24 cellular contexts compared by ENCODE assay signal in the genomic region with DNA sequence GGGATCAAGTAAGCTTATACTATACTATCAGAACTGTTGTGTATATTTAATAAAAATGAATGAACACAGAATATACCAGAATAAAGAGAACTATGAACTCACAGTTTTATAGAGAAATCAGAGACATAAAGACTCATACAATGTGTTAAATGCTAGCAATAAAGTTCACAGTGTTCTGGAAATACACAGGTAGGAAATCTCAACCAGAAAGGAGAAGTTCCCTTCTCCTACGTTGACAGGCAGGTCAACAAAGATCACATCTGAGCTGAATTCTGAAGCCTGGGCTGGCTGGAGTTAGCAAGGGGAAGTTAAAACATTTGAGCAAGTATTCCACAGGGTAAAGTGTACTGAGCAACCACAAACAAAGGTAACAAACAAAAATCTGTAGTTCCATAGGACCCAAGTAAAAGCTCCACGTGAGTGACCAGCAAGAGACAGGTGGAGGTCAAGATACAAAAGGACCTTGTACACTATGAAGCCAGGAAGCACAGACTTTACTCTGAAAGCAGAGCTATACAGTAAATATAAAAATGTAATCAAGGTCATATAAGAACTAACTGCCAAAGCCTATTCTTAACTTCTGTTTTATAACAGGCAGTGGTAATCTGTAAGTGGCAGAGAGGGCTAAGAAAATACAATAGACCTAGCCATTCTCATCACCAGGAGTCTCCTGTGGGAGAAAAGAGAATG. TPM values are rescaled to one million over a fixed set of nuclear protein-coding genes. Genes with fewer than 3 reads are reported as not detected.
DNase-seq lines count a peak whose midpoint lies in the region; ATAC-seq and TF ChIP-seq lines count a peak whose summit lies in the region.
"Had no signal": no experiment of that assay in that cellular context is flagged by ENCODE, and none has a peak within 500 bp of the region (broad histone marks: within the 10 kb centered on the region; RNA-seq: fewer than 3 reads in every experiment).

No MANE protein-coding gene starts in this region.

- no peaks in the 10 kb centered on the region for H3K27me3 Mint-ChIP-seq in activated CD8-positive, alpha-beta T cell treated with anti-CD3 and anti-CD28 coated beads for 36 hours
- H3K27me3 Mint-ChIP-seq in activated CD8-positive, alpha-beta T cell treated with anti-CD3 and anti-CD28 coated beads, Interleukin-2, amount 10 ng/mL, durations not matched to agents 7 days and 5 days (ENCODE audit: low read depth): no peaks in the 10 kb centered on the region
- H3K27me3 Mint-ChIP-seq in IgD-negative memory B cell: no peaks in the 10 kb centered on the region

- peaks cover 36% of the 10 kb centered on the region for H3K4me1 Mint-ChIP-seq in activated CD8-positive, alpha-beta T cell treated with anti-CD3 and anti-CD28 coated beads for 36 hours (ENCODE audit: low read depth)
- peaks cover 17% of the 10 kb centered on the region for H3K4me1 Mint-ChIP-seq in activated CD8-positive, alpha-beta T cell treated with anti-CD3 and anti-CD28 coated beads, Interleukin-2, amount 10 ng/mL, durations not matched to agents 7 days and 5 days (ENCODE audit: low read depth)
- peaks cover 7 to 23% (median 21%) of the 10 kb centered on the region in 3 donors for H3K4me1 Mint-ChIP-seq in IgD-negative memory B cell
- H3K4me1 Mint-ChIP-seq: H9 had no signal

- H3K27ac Mint-ChIP-seq in activated CD8-positive, alpha-beta T cell treated with anti-CD3 and anti-CD28 coated beads for 36 hours: peak overlapping the region; percentile 52
- H3K27ac Mint-ChIP-seq in activated CD8-positive, alpha-beta T cell treated with anti-CD3 and anti-CD28 coated beads, Interleukin-2, amount 10 ng/mL, durations not matched to agents 7 days and 5 days: no peak overlapping the region
- peak overlapping the region in 2 of 3 donors; percentile 25 to 71 for H3K27ac Mint-ChIP-seq in IgD-negative memory B cell

- no peak for ATAC-seq in activated CD8-positive, alpha-beta T cell treated with anti-CD3 and anti-CD28 coated beads for 36 hours
- ATAC-seq in activated CD8-positive, alpha-beta T cell treated with anti-CD3 and anti-CD28 coated beads, Interleukin-2, amount 10 ng/mL, durations not matched to agents 7 days and 5 days: no peak
- peak; percentile 75 for ATAC-seq in left colon
- ATAC-seq in GM18498 (IDR thresholded peaks at IDR 0.05; ENCODE audit: unreplicated experiment): no peak
- ATAC-seq in HG03280 (IDR thresholded peaks at IDR 0.05; ENCODE audit: unreplicated experiment): no peak
- ATAC-seq: K562, right lobe of liver had no signal

- peaks cover 66% of the 10 kb centered on the region for H3K36me3 Mint-ChIP-seq in activated CD8-positive, alpha-beta T cell treated with anti-CD3 and anti-CD28 coated beads for 36 hours (ENCODE audit: low read depth)
- peaks cover 68% of the 10 kb centered on the region for H3K36me3 Mint-ChIP-seq in activated CD8-positive, alpha-beta T cell treated with anti-CD3 and anti-CD28 coated beads, Interleukin-2, amount 10 ng/mL, durations not matched to agents 7 days and 5 days (ENCODE audit: low read depth)
- H3K36me3 Mint-ChIP-seq in IgD-negative memory B cell: peaks cover 8% of the 10 kb centered on the region

- no peak for DNase-seq in activated CD8-positive, alpha-beta T cell treated with anti-CD3 and anti-CD28 coated beads for 36 hours
- DNase-seq in activated CD8-positive, alpha-beta T cell treated with anti-CD3 and anti-CD28 coated beads, Interleukin-2, amount 10 ng/mL, durations not matched to agents 7 days and 5 days: no peak
- DNase-seq in left colon (no peak), NCI-H146 treated with DMSO at 0.1 percent for 48 hours (lab: John Stamatoyannopoulos, UW; ENCODE audit: unreplicated experiment) (no peak)
- DNase-seq: activated CD4-positive, alpha-beta T cell treated with anti-CD3 and anti-CD28 coated beads, Interleukin-2, amount 50 U/mL, for 48 hours; activated gamma-delta T cell treated with Interleukin-2 at 50 U/mL for 16 hours; AML-193; amygdala; H9; NCI-H1105; NCI-H2029; NCI-H526 treated with DMSO at 0.1 percent for 48 hours; PC-9; right lobe of liver; SHP77; stimulated activated CD4-positive, alpha-beta T cell treated with anti-CD3 and anti-CD28 coated beads, Interleukin-12 subunit alpha, Interleukin-12 subunit beta, amount 100 ng/mL, for 4 hours; stimulated activated CD4-positive, alpha-beta T cell treated with anti-CD3 and anti-CD28 coated beads, Interleukin-4, amount 100 ng/mL, for 1 hour; T-helper 9 cell had no signal

- intact Hi-C loops in activated CD8-positive, alpha-beta T cell treated with anti-CD3 and anti-CD28 coated beads for 36 hours (cut with micrococcal nuclease): no loop called here
- intact Hi-C loops in left colon (cut with DNase I, micrococcal nuclease): no loop called here

- TF ChIP-seq CTCF in activated CD8-positive, alpha-beta T cell treated with anti-CD3 and anti-CD28 coated beads for 36 hours (IDR thresholded peaks at IDR 0.05): no peak

- H3K4me3 Mint-ChIP-seq in activated CD8-positive, alpha-beta T cell treated with anti-CD3 and anti-CD28 coated beads for 36 hours: no peak overlapping the region
- no peak overlapping the region for H3K4me3 Mint-ChIP-seq in activated CD8-positive, alpha-beta T cell treated with anti-CD3 and anti-CD28 coated beads, Interleukin-2, amount 10 ng/mL, durations not matched to agents 7 days and 5 days
- H3K4me3 Mint-ChIP-seq in IgD-negative memory B cell: peak overlapping the region in 1 of 4 donors; percentile 22
- H3K4me3 Mint-ChIP-seq: H9 had no signal

- POLR2A ChIA-PET in activated CD8-positive, alpha-beta T cell treated with anti-CD3 and anti-CD28 coated beads for 36 hours (lab: Charles Lee): interaction anchor here (1.0 to 2.1 kb wide), 4 partner anchors 9 to 21 kb away, joined by 3 to 18 read pairs (median 3); a partner anchor contains a TSS
- POLR2A ChIA-PET in activated CD8-positive, alpha-beta T cell treated with anti-CD3 and anti-CD28 coated beads, Interleukin-2, amount 10 ng/mL, durations not matched to agents 7 days and 5 days (lab: Charles Lee): interaction anchor here (1.1 kb wide), 1 partner anchor 8 kb away, joined by 3 read pairs; no protein-coding TSS in a partner anchor

- no peaks in the 10 kb centered on the region for H3K9me3 Mint-ChIP-seq in activated CD8-positive, alpha-beta T cell treated with anti-CD3 and anti-CD28 coated beads for 36 hours
- H3K9me3 Mint-ChIP-seq in activated CD8-positive, alpha-beta T cell treated with anti-CD3 and anti-CD28 coated beads, Interleukin-2, amount 10 ng/mL, durations not matched to agents 7 days and 5 days (ENCODE audit: insufficient read depth): no peaks in the 10 kb centered on the region
- peaks cover 0 to 2% (median 0%) of the 10 kb centered on the region in 3 donors for H3K9me3 Mint-ChIP-seq in IgD-negative memory B cell
- H3K9me3 Mint-ChIP-seq: H9 had no signal

- CTCF ChIA-PET in activated CD8-positive, alpha-beta T cell treated with anti-CD3 and anti-CD28 coated beads for 36 hours (lab: Charles Lee): interaction anchor here (0.7 to 1.7 kb wide), 5 partner anchors 9 to 14 kb away, joined by 3 to 7 read pairs (median 3); no protein-coding TSS in a partner anchor
- CTCF ChIA-PET in activated CD8-positive, alpha-beta T cell treated with anti-CD3 and anti-CD28 coated beads, Interleukin-2, amount 10 ng/mL, durations not matched to agents 7 days and 5 days (lab: Charles Lee): interaction anchor here (1.2 to 3.0 kb wide), 4 partner anchors 11 to 464 kb away, joined by 3 to 10 read pairs (median 6); no protein-coding TSS in a partner anchor

- H3K27ac ChIP-seq in temporal lobe (ENCODE audit: low read depth, low read length): peak overlapping the region; percentile 9
- H3K27ac ChIP-seq: epithelial cell of prostate, PC-9, right lobe of liver had no signal

RNA-seq across cellular contexts. Expression of a gene that starts 13.0 kb away (rescaled TPM):
- total RNA-seq in activated CD8-positive, alpha-beta T cell treated with anti-CD3 and anti-CD28 coated beads for 36 hours: 10 to 100 TPM; 32.8 to 34.3 TPM
- 10 to 100 TPM; 35.6 to 38.0 TPM for total RNA-seq in activated CD8-positive, alpha-beta T cell treated with anti-CD3 and anti-CD28 coated beads, Interleukin-2, amount 10 ng/mL, durations not matched to agents 7 days and 5 days
- polyA plus RNA-seq in IgD-negative memory B cell: 43.4 TPM
- total RNA-seq in left colon (10 to 100 TPM; 37.7 to 52.0 TPM), temporal lobe (83.6 TPM)

RNA-seq across cellular contexts. Expression of a gene that starts 22.1 kb away (rescaled TPM):
- total RNA-seq in activated CD8-positive, alpha-beta T cell treated with anti-CD3 and anti-CD28 coated beads for 36 hours: 10 to 100 TPM; 14.5 to 16.9 TPM
- 10 to 100 TPM; 10.0 to 10.2 TPM for total RNA-seq in activated CD8-positive, alpha-beta T cell treated with anti-CD3 and anti-CD28 coated beads, Interleukin-2, amount 10 ng/mL, durations not matched to agents 7 days and 5 days
- polyA plus RNA-seq in IgD-negative memory B cell: 16.9 TPM
- total RNA-seq in left colon (10 to 100 TPM; 18.1 to 30.4 TPM), temporal lobe (20.7 TPM)
